In the genomic region with DNA sequence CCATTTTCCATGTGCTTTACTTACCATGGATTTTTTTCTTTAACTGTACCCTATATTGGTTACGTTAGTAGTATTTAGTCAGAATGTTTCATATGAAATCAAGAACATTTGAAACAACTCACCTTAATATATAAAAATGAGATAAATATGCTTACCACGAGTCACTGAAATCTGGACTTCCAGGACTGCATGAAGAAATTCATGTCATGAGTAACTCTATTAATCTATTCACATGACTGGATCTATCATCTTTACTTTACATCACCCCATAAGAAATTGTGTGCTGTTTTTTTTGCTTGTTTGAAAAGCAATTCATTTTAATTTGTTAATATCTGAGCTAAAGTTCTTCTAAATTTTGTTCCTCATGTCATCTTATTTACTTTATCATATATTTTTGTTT, we compare ENCODE assay signal across 33 cellular contexts. TPM values are rescaled to one million over a fixed set of nuclear protein-coding genes. Genes with fewer than 3 reads are reported as not detected.
"Had no signal": no experiment of that assay in that cellular context is flagged by ENCODE, and none has a peak within 500 bp of the region (broad histone marks: within the 10 kb centered on the region; RNA-seq: fewer than 3 reads in every experiment).

No MANE protein-coding gene starts in this region.

- H3K4me1 ChIP-seq: gastroesophageal sphincter, pancreas, prostate gland, spleen, suprapubic skin, tibial artery, upper lobe of right lung had no signal

- H3K9me3 Mint-ChIP-seq: activated T-cell treated with anti-CD3 and anti-CD28 coated beads, Interleukin-2, amount 50 U/mL, for 24 hours; effector memory CD8-positive, alpha-beta T cell; memory B cell; naive thymus-derived CD4-positive, alpha-beta T cell had no signal

- H3K4me2 ChIP-seq: hepatocyte had no signal

- H3K27me3 Mint-ChIP-seq: activated T-cell treated with anti-CD3 and anti-CD28 coated beads, Interleukin-2, amount 50 U/mL, for 24 hours; effector memory CD8-positive, alpha-beta T cell had no signal

- H3K36me3 ChIP-seq: gastroesophageal sphincter, pancreas, prostate gland, spleen, suprapubic skin, tibial artery, upper lobe of right lung, WERI-Rb-1 had no signal

- H3K36me3 Mint-ChIP-seq: memory B cell; naive thymus-derived CD4-positive, alpha-beta T cell had no signal

- H3K4me1 Mint-ChIP-seq: memory B cell; naive thymus-derived CD4-positive, alpha-beta T cell; T-helper 17 cell had no signal

- H3K79me2 ChIP-seq: hepatocyte had no signal

- H3K27ac Mint-ChIP-seq: activated T-cell treated with anti-CD3 and anti-CD28 coated beads, Interleukin-2, amount 50 U/mL, for 24 hours; effector memory CD8-positive, alpha-beta T cell; memory B cell; naive thymus-derived CD4-positive, alpha-beta T cell; T-helper 17 cell had no signal

- H3K4me3 Mint-ChIP-seq: activated T-cell treated with anti-CD3 and anti-CD28 coated beads, Interleukin-2, amount 50 U/mL, for 24 hours; effector memory CD8-positive, alpha-beta T cell; memory B cell; naive thymus-derived CD4-positive, alpha-beta T cell; T-helper 17 cell had no signal

- H3K27me3 ChIP-seq: body of pancreas, gastroesophageal sphincter, hepatocyte, pancreas, spleen, suprapubic skin, tibial artery, upper lobe of right lung had no signal

- DNase-seq: activated CD4-positive, alpha-beta T cell treated with anti-CD3 and anti-CD28 coated beads for 48 hours; activated CD4-positive, alpha-beta T cell treated with anti-CD3 and anti-CD28 coated beads, Interleukin-2, amount 50 U/mL, for 48 hours; activated CD8-positive, alpha-beta memory T cell treated with anti-CD3 and anti-CD28 coated beads, Interleukin-2, amount 50 U/mL, for 4 hours; activated gamma-delta T cell treated with Interleukin-2 at 50 U/mL for 16 hours; activated naive CD4-positive, alpha-beta T cell treated with anti-CD3 and anti-CD28 coated beads, Interleukin-2, amount 50 U/mL, for 16 hours; activated T-cell treated with anti-CD3 and anti-CD28 coated beads, Interleukin-2, amount 50 U/mL, for 24 hours; body of pancreas; cortex of kidney; effector memory CD8-positive, alpha-beta T cell; kidney; midbrain; naive thymus-derived CD4-positive, alpha-beta T cell; nucleus accumbens; pancreas; spleen; stimulated activated naive CD4-positive, alpha-beta T cell; T-helper 17 cell; T1000; tibial artery; upper lobe of right lung; WERI-Rb-1 had no signal

- FAIRE-seq: kidney, pancreas had no signal

- H3K4me3 ChIP-seq: body of pancreas, gastroesophageal sphincter, hepatocyte, pancreas, prostate gland, spleen, suprapubic skin, tibial artery, upper lobe of right lung had no signal

- ATAC-seq: activated CD4-positive, CD25-positive, alpha-beta regulatory T cell treated with anti-CD3 and anti-CD28 coated beads, Interleukin-2, amount 50 U/mL, for 24 hours; body of pancreas; effector memory CD8-positive, alpha-beta T cell; esophagus mucosa; gastroesophageal sphincter; naive thymus-derived CD4-positive, alpha-beta T cell; pancreas; T-helper 17 cell; upper lobe of right lung had no signal

- H3K27ac ChIP-seq: body of pancreas, gastroesophageal sphincter, hepatocyte, pancreas, prostate gland, spleen, suprapubic skin, tibial artery, upper lobe of right lung, WERI-Rb-1 had no signal

- H2AFZ ChIP-seq: hepatocyte had no signal

- H3K9me3 ChIP-seq: body of pancreas, gastroesophageal sphincter, pancreas, prostate gland, spleen, suprapubic skin, tibial artery, upper lobe of right lung had no signal

RNA-seq across cellular contexts. Expression of gene EPYC, which starts 5.3 kb away (rescaled TPM):
- total RNA-seq: activated CD8-positive, alpha-beta memory T cell treated with anti-CD3 and anti-CD28 coated beads for 36 hours; body of pancreas; cardiac septum; chondrocyte; esophagus mucosa; gastroesophageal sphincter; kidney; lower leg skin; naive thymus-derived CD4-positive, alpha-beta T cell; prostate gland; spleen; suprapubic skin; T-helper 17 cell; upper lobe of right lung had no signal
- polyA plus RNA-seq: naive thymus-derived CD4-positive, alpha-beta T cell; neural cell; pancreas had no signal

RNA-seq across cellular contexts. Expression of gene CCER1, which starts 44.5 kb away (rescaled TPM):
- total RNA-seq: activated CD8-positive, alpha-beta memory T cell treated with anti-CD3 and anti-CD28 coated beads for 36 hours; body of pancreas; cardiac septum; chondrocyte; esophagus mucosa; gastroesophageal sphincter; hepatocyte; kidney; lower leg skin; naive thymus-derived CD4-positive, alpha-beta T cell; pancreas; spleen; suprapubic skin; T-helper 17 cell; upper lobe of right lung had no signal
- polyA plus RNA-seq: hepatocyte; naive thymus-derived CD4-positive, alpha-beta T cell; neural cell; pancreas; spleen had no signal

RNA-seq across cellular contexts. Expression of gene KERA, which starts 58.3 kb away (rescaled TPM):
- total RNA-seq: activated CD8-positive, alpha-beta memory T cell treated with anti-CD3 and anti-CD28 coated beads for 36 hours; body of pancreas; chondrocyte; esophagus mucosa; gastroesophageal sphincter; kidney; lower leg skin; naive thymus-derived CD4-positive, alpha-beta T cell; pancreas; prostate gland; spleen; suprapubic skin; T-helper 17 cell; upper lobe of right lung had no signal
- polyA plus RNA-seq: naive thymus-derived CD4-positive, alpha-beta T cell; neural cell; pancreas; spleen had no signal
